In the genomic region with DNA sequence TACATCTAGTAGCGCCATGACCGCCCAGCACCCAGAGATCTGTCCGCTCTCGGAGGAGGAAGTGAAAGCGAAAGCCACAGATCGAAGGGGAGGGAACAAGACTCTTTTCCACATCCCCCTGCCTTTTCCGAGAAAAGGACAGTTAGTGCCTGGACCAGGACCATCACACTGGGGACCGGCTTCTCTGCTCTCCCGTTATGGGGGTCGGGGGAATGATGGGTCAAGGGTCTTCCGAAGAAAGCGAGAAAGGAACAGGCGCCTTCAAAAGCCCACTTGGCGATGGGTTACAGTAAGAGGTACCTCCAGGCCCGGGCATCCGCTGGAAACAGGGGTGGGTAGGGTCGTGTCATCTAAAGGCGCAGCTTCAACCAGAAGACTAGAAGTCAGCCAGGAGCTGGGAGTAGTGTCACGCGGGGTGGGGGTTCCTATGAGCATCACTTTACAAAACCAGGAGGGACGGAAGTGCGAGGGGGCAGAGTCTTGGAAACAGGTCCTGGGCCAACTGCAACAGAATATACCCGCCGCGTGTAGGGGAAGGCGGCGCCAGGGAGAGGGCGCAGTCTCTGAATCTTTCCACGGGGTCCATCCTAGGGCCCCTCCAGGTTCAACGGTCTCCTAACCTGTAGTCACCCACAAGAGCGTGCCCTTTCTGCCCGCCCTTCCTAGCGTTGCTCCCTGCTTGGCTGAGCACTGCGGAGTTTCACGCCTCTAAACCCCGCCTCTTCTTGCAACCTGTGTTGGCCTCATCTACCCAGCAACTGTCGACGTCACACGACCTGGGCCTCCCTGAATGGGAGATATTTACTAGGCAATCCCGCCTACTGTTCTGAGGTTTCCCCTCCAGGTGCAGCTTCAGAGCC, we compare ENCODE assay signal across 8 cellular contexts. TPM values are rescaled to one million over a fixed set of nuclear protein-coding genes. Genes with fewer than 3 reads are reported as not detected.
DNase-seq lines count a peak whose midpoint lies in the region; ATAC-seq and TF ChIP-seq lines count a peak whose summit lies in the region.

A gene (minus strand): TSS at position 69 of the 860 bp plus-strand sequence. CDS start 51 bp downstream, at position 18.

- H3K4me1 Mint-ChIP-seq in T-helper 1 cell treated with Interleukin-12 subunit alpha and Interleukin-12 subunit beta and Interleukin-4 antibody, amounts not matched to agents 30 μg/mL and 1 μg/mL, for 36 hours (ENCODE audit: low read depth), result peaks cover 81% of the 10 kb centered on the region
- H3K4me1 Mint-ChIP-seq in progenitor cell of endocrine pancreas (ENCODE audit: low read depth), result peaks cover 8% of the 10 kb centered on the region

- intact Hi-C loops in left ventricle myocardium inferior (cut with micrococcal nuclease) (no loop called here), upper lobe of right lung (cut with DNase I) (no loop called here)

- peak within 1 kb of the TSS; percentile 85 for H3K4me3 ChIP-seq in left ventricle myocardium inferior
- peak within 1 kb of the TSS; percentile 94 for H3K4me3 ChIP-seq in upper lobe of right lung

- ATAC-seq in HG02884 (IDR thresholded peaks at IDR 0.05; ENCODE audit: unreplicated experiment) (peak; percentile 61), upper lobe of right lung (peak; percentile 97)

- TF ChIP-seq POLR2A in GM15510 (IDR thresholded peaks at IDR 0.05; ENCODE audit: borderline replicate concordance, extremely low read depth, insufficient read length), result peak; percentile 93

- peaks cover 52% of the 10 kb centered on the region for H3K4me1 ChIP-seq in left ventricle myocardium inferior
- H3K4me1 ChIP-seq in upper lobe of right lung, result peaks cover 39% of the 10 kb centered on the region

- peak within 1 kb of the TSS; percentile 99 for H3K4me3 Mint-ChIP-seq in T-helper 1 cell treated with Interleukin-12 subunit alpha and Interleukin-12 subunit beta and Interleukin-4 antibody, amounts not matched to agents 30 μg/mL and 1 μg/mL, for 36 hours
- peak within 1 kb of the TSS; percentile 79 for H3K4me3 Mint-ChIP-seq in progenitor cell of endocrine pancreas (ENCODE audit: low read depth)

- H3K27ac Mint-ChIP-seq in T-helper 1 cell treated with Interleukin-12 subunit alpha and Interleukin-12 subunit beta and Interleukin-4 antibody, amounts not matched to agents 30 μg/mL and 1 μg/mL, for 36 hours, result peak within 1 kb of the TSS; percentile 100
- peak within 1 kb of the TSS; percentile 73 for H3K27ac Mint-ChIP-seq in progenitor cell of endocrine pancreas

- H3K27ac ChIP-seq in left ventricle myocardium inferior (replicated peaks) (peak within 1 kb of the TSS; percentile 97), upper lobe of right lung (peak within 1 kb of the TSS; percentile 98)

- no peaks in the 10 kb centered on the region for H3K27me3 Mint-ChIP-seq in T-helper 1 cell treated with Interleukin-12 subunit alpha and Interleukin-12 subunit beta and Interleukin-4 antibody, amounts not matched to agents 30 μg/mL and 1 μg/mL, for 36 hours (ENCODE audit: low read depth)
- H3K27me3 Mint-ChIP-seq in progenitor cell of endocrine pancreas, result peaks cover 91% of the 10 kb centered on the region

- H3K27me3 ChIP-seq in left ventricle myocardium inferior (ENCODE audit: low read depth) (no peaks in the 10 kb centered on the region), upper lobe of right lung (no peaks in the 10 kb centered on the region)

- H3K36me3 ChIP-seq in left ventricle myocardium inferior (peaks cover 65% of the 10 kb centered on the region), upper lobe of right lung (peaks cover 62% of the 10 kb centered on the region)

- peak; percentile 36 for TF ChIP-seq CTCF in left ventricle myocardium inferior (IDR thresholded peaks at IDR 0.05; ENCODE audit: borderline replicate concordance)
- TF ChIP-seq CTCF in progenitor cell of endocrine pancreas (IDR thresholded peaks at IDR 0.05; ENCODE audit: unreplicated experiment), result no peak
- peak; percentile 10 for TF ChIP-seq CTCF in upper lobe of right lung (IDR thresholded peaks at IDR 0.05)

- no peaks in the 10 kb centered on the region for H3K9me3 ChIP-seq in left ventricle myocardium inferior (replicated peaks)
- H3K9me3 ChIP-seq in upper lobe of right lung, result no peaks in the 10 kb centered on the region

- peaks cover 88% of the 10 kb centered on the region for H3K36me3 Mint-ChIP-seq in T-helper 1 cell treated with Interleukin-12 subunit alpha and Interleukin-12 subunit beta and Interleukin-4 antibody, amounts not matched to agents 30 μg/mL and 1 μg/mL, for 36 hours (ENCODE audit: low read depth)
- no peaks in the 10 kb centered on the region for H3K36me3 Mint-ChIP-seq in progenitor cell of endocrine pancreas (ENCODE audit: insufficient read depth)

- H3K9me3 Mint-ChIP-seq in T-helper 1 cell treated with Interleukin-12 subunit alpha and Interleukin-12 subunit beta and Interleukin-4 antibody, amounts not matched to agents 30 μg/mL and 1 μg/mL, for 36 hours, result no peaks in the 10 kb centered on the region
- no peaks in the 10 kb centered on the region for H3K9me3 Mint-ChIP-seq in progenitor cell of endocrine pancreas (ENCODE audit: low read depth)

- DNase-seq in NCI-H1694 (lab: John Stamatoyannopoulos, UW), result peak; percentile 88
- peak; percentile 82 for DNase-seq in amniotic stem cell (lab: John Stamatoyannopoulos, UW)
- DNase-seq in left ventricle myocardium inferior, result peak; percentile 95
- peak; percentile 87 for DNase-seq in progenitor cell of endocrine pancreas (ENCODE audit: low spot score, unreplicated experiment)
- DNase-seq in upper lobe of right lung, result peak; percentile 97

RNA-seq across cellular contexts. Expression of the gene that starts here (rescaled TPM):
- total RNA-seq in left ventricle myocardium inferior (13.2 TPM), progenitor cell of endocrine pancreas (0.29 TPM in 1 of 2 replicates, not detected in the other), upper lobe of right lung (86.9 TPM)

Comparison
In these comparisons a context has a peak if more than half of its experiments do, and no peak if none do; other contexts are left out.
1. Peak in every context shown above with its lines: DNase-seq, ATAC-seq, H3K4me3 ChIP-seq and H3K27ac ChIP-seq.
2. RNA of the gene that starts here (total RNA-seq): 86.9 TPM in upper lobe of right lung (single experiment) and 13.2 TPM in left ventricle myocardium inferior (single experiment); 0.29 TPM in progenitor cell of endocrine pancreas; every median in the first group is over 10 times any median in the second.
3. Peak in DNase-seq in progenitor cell of endocrine pancreas; RNA of the gene not detected or under 1 TPM.